ENCODE assay signal across 8 cellular contexts in genomic region chr14:61355892-61356325, GRCh38. TPM values are rescaled to one million over a fixed set of nuclear protein-coding genes. Genes with fewer than 3 reads are reported as not detected.
DNase-seq lines count a peak whose midpoint lies in the region; ATAC-seq and TF ChIP-seq lines count a peak whose summit lies in the region.

No MANE protein-coding gene starts in this region.

- peaks cover 89% of the 10 kb centered on the region for H3K4me1 Mint-ChIP-seq in activated CD4-positive, alpha-beta memory T cell treated with anti-CD3 and anti-CD28 coated beads for 36 hours (ENCODE audit: low read depth)

- peak; percentile 68 to 78 for ATAC-seq in activated CD4-positive, CD25-positive, alpha-beta regulatory T cell treated with anti-CD3 and anti-CD28 coated beads, Interleukin-2, amount 50 U/mL, for 24 hours
- ATAC-seq in GM18505 (IDR thresholded peaks at IDR 0.05; ENCODE audit: unreplicated experiment), result no peak

- H3K36me3 Mint-ChIP-seq in activated CD4-positive, alpha-beta memory T cell treated with anti-CD3 and anti-CD28 coated beads for 36 hours, result peaks cover 24% of the 10 kb centered on the region

- DNase-seq in activated CD4-positive, CD25-positive, alpha-beta regulatory T cell (lab: John Stamatoyannopoulos, UW), result no peak
- DNase-seq in activated CD4-positive, alpha-beta memory T cell treated with anti-CD3 and anti-CD28 coated beads for 36 hours, result peak; percentile 79
- DNase-seq in glomerular visceral epithelial cell (ENCODE audit: extremely low spot score) (peak; percentile 40), skeletal muscle cell (ENCODE audit: low read depth) (peak; percentile 8), hypothalamus (lab: John Stamatoyannopoulos, UW) (no peak), cortex of kidney (lab: John Stamatoyannopoulos, UW) (no peak)

- CTCF ChIA-PET in activated CD4-positive, alpha-beta memory T cell treated with anti-CD3 and anti-CD28 coated beads for 36 hours (lab: Charles Lee), result no interaction called here

- no peaks in the 10 kb centered on the region for H3K9me3 Mint-ChIP-seq in activated CD4-positive, alpha-beta memory T cell treated with anti-CD3 and anti-CD28 coated beads for 36 hours

- intact Hi-C loops in activated CD4-positive, alpha-beta memory T cell treated with anti-CD3 and anti-CD28 coated beads for 36 hours (cut with micrococcal nuclease), result loop anchor here (1.0 kb wide), 2 partner anchors 8 to 14 kb away; no protein-coding TSS in a partner anchor

- H3K4me3 Mint-ChIP-seq in activated CD4-positive, alpha-beta memory T cell treated with anti-CD3 and anti-CD28 coated beads for 36 hours, result peak overlapping the region; percentile 63

- TF ChIP-seq POLR2A in GM18505 (IDR thresholded peaks at IDR 0.05; ENCODE audit: borderline replicate concordance, extremely low read depth, insufficient read depth, insufficient read length), result no peak

- H3K4me3 ChIP-seq in skeletal muscle cell (ENCODE audit: low read depth, low read length), result no peak overlapping the region

- peak overlapping the region; percentile 87 for H3K27ac Mint-ChIP-seq in activated CD4-positive, alpha-beta memory T cell treated with anti-CD3 and anti-CD28 coated beads for 36 hours

- no peaks in the 10 kb centered on the region for H3K27me3 Mint-ChIP-seq in activated CD4-positive, alpha-beta memory T cell treated with anti-CD3 and anti-CD28 coated beads for 36 hours

- POLR2A ChIA-PET in activated CD4-positive, alpha-beta memory T cell treated with anti-CD3 and anti-CD28 coated beads for 36 hours (lab: Charles Lee), result no interaction called here

RNA-seq across cellular contexts. Expression of gene PRKCH, which starts 34.5 kb away (rescaled TPM):
- total RNA-seq in activated CD4-positive, alpha-beta memory T cell treated with anti-CD3 and anti-CD28 coated beads for 36 hours, result 100 to 1,000 TPM; 142 to 147 TPM

Comparison
In these comparisons a context has a peak if more than half of its experiments do, and no peak if none do; other contexts are left out.
1. DNase-seq: peak in activated CD4-positive, alpha-beta memory T cell treated with anti-CD3 and anti-CD28 coated beads for 36 hours (single experiment), glomerular visceral epithelial cell (single experiment) and skeletal muscle cell (single experiment); none in activated CD4-positive, CD25-positive, alpha-beta regulatory T cell (0 of 4), hypothalamus (0 of 51) and cortex of kidney (single experiment).